Comparison of ENCODE assay signal across 18 cellular contexts in genomic region chr5:173301695-173302545, GRCh38. TPM values are rescaled to one million over a fixed set of nuclear protein-coding genes. Genes with fewer than 3 reads are reported as not detected.
DNase-seq lines count a peak whose midpoint lies in the region; ATAC-seq and TF ChIP-seq lines count a peak whose summit lies in the region.
"Had no signal": no experiment of that assay in that cellular context is flagged by ENCODE, and none has a peak within 500 bp of the region (broad histone marks: within the 10 kb centered on the region; RNA-seq: fewer than 3 reads in every experiment).

No MANE protein-coding gene starts in this region.

- intact Hi-C loops in dorsolateral prefrontal cortex (cut with DNase I) = no loop called here

- 74 to 81% methylated on average over 15 to 17 of the region's 17 CpGs for WGBS in GM23248 (ENCODE audit: low coverage in 1 of 2, low lambda C conversion rate in 2 of 2, missing lambda C conversion rate in 2 of 2), 2 experiments
- WGBS in trophoblast cell (ENCODE audit: extremely low coverage, insufficient coverage, insufficient read length) = no CpG with 5 or more reads among the region's 17 CpGs

- no peaks in the 10 kb centered on the region for H3F3A ChIP-seq in GM23248 (ENCODE audit: insufficient read depth)

- in situ Hi-C loops in GM23248 (cut with MboI) = no loop called here

- H3K9ac ChIP-seq in GM23248 = no peak overlapping the region
- H3K9ac ChIP-seq in trophoblast cell (ENCODE audit: low read length) = no peak overlapping the region

- H3K18ac ChIP-seq in trophoblast cell (ENCODE audit: low read length) = peak overlapping the region; percentile 93

- no peaks in the 10 kb centered on the region for H3K79me2 ChIP-seq in GM23248 (ENCODE audit: insufficient read depth)
- H3K79me2 ChIP-seq in trophoblast cell (ENCODE audit: control insufficient read depth, insufficient read depth, low read length, poor library complexity) = peaks cover 3% of the 10 kb centered on the region

- H3K4me2 ChIP-seq in GM23248 (ENCODE audit: unreplicated experiment) (no peak overlapping the region), trophoblast cell (ENCODE audit: low read length) (peak overlapping the region; percentile 58)

- H3K27me3 ChIP-seq in GM23248 (replicated peaks; ENCODE audit: insufficient read depth) (no peaks in the 10 kb centered on the region), RWPE2 (ENCODE audit: insufficient read depth, poor library complexity, severe bottlenecking) (no peaks in the 10 kb centered on the region), foreskin keratinocyte (peaks cover 3% of the 10 kb centered on the region), trophoblast cell (ENCODE audit: insufficient read depth, low read length) (no peaks in the 10 kb centered on the region), dorsolateral prefrontal cortex (no peaks in the 10 kb centered on the region)
- H3K27me3 ChIP-seq: right lobe of liver had no signal

- H3K4ac ChIP-seq in trophoblast cell (ENCODE audit: low read depth, low read length) = peak overlapping the region; percentile 67

- H3K9me3 ChIP-seq in GM23248 (ENCODE audit: low read depth) = no peaks in the 10 kb centered on the region
- H3K9me3 ChIP-seq in RWPE2 (ENCODE audit: severe bottlenecking) = no peaks in the 10 kb centered on the region
- no peaks in the 10 kb centered on the region for H3K9me3 ChIP-seq in trophoblast cell (ENCODE audit: insufficient read depth, low read depth, low read length)
- H3K9me3 ChIP-seq: left lung, right lobe of liver had no signal

- H3K4me3 ChIP-seq in GM23248 (no peak overlapping the region), RWPE2 (ENCODE audit: severe bottlenecking) (no peak overlapping the region), trophoblast cell (ENCODE audit: low read depth, low read length) (no peak overlapping the region), dorsolateral prefrontal cortex (no peak overlapping the region)
- H3K4me3 ChIP-seq: left lung, right lobe of liver had no signal

- peak overlapping the region; percentile 78 for H3K14ac ChIP-seq in trophoblast cell (ENCODE audit: low read length)

- ATAC-seq in RWPE2 (ENCODE audit: low read depth) = peak; percentile 15
- ATAC-seq in foreskin keratinocyte = peak; percentile 27
- no peak for ATAC-seq in HG02763 (IDR thresholded peaks at IDR 0.05; ENCODE audit: unreplicated experiment)

- peak overlapping the region; percentile 35 for H4K8ac ChIP-seq in trophoblast cell (ENCODE audit: low read depth, low read length)

- H3K79me1 ChIP-seq in trophoblast cell (ENCODE audit: low read length) = peaks cover 18% of the 10 kb centered on the region

- H2BK5ac ChIP-seq in trophoblast cell (ENCODE audit: low read depth, low read length, poor library complexity) = peak overlapping the region; percentile 84

- H3K36me3 ChIP-seq in GM23248 (ENCODE audit: low read depth) (no peaks in the 10 kb centered on the region), RWPE2 (ENCODE audit: low read depth) (no peaks in the 10 kb centered on the region), trophoblast cell (ENCODE audit: control insufficient read depth in 1 of 2, insufficient read depth in 2 of 2, low read length in 2 of 2) (no peaks in the 10 kb centered on the region)
- H3K36me3 ChIP-seq: left lung, right lobe of liver had no signal

- no peaks in the 10 kb centered on the region for H3K9me2 ChIP-seq in GM23248 (ENCODE audit: insufficient read depth)

- peak; percentile 14 for DNase-seq in GM23248
- no peak for DNase-seq in RWPE2 (ENCODE audit: low spot score)
- DNase-seq in foreskin keratinocyte = no peak
- DNase-seq in trophoblast cell = no peak
- DNase-seq in dorsolateral prefrontal cortex = no peak
- no peak for DNase-seq in occipital lobe (lab: John Stamatoyannopoulos, UW)
- DNase-seq: activated CD4-positive, alpha-beta T cell treated with anti-CD3 and anti-CD28 coated beads, Interleukin-2, amount 50 U/mL, for 48 hours; activated T-cell treated with anti-CD3 and anti-CD28 coated beads, Interleukin-2, amount 50 U/mL, for 24 hours; AML-193; GDM1; left lung; naive B cell; NCI-H1694 treated with DMSO at 0.1 percent for 48 hours; right lobe of liver; stimulated activated CD4-positive, alpha-beta T cell treated with anti-CD3 and anti-CD28 coated beads, Interleukin-2, amount 100 ng/mL, for 48 hours; substantia nigra had no signal

- no peaks in the 10 kb centered on the region for H4K20me1 ChIP-seq in GM23248 (ENCODE audit: insufficient read depth)

- no peak overlapping the region for H3K23ac ChIP-seq in trophoblast cell (ENCODE audit: low read length)

- H2AK5ac ChIP-seq in trophoblast cell (ENCODE audit: low read length) = peak overlapping the region; percentile 89

- peak overlapping the region; percentile 79 for H2BK12ac ChIP-seq in trophoblast cell (ENCODE audit: low read length)

- H4K91ac ChIP-seq in trophoblast cell (ENCODE audit: low read depth, low read length) = peak overlapping the region; percentile 95

- peak overlapping the region; percentile 89 for H2BK120ac ChIP-seq in trophoblast cell (ENCODE audit: insufficient read depth, low read length, poor library complexity)

- H3K4me1 ChIP-seq in GM23248 (ENCODE audit: insufficient read depth) (peaks cover 11% of the 10 kb centered on the region), RWPE2 (ENCODE audit: insufficient read depth, poor library complexity, severe bottlenecking) (peaks cover 15% of the 10 kb centered on the region), foreskin keratinocyte (peaks cover 10% of the 10 kb centered on the region), trophoblast cell (ENCODE audit: control insufficient read depth in 1 of 2, insufficient read depth in 2 of 2, low read length in 2 of 2) (peaks cover 24 to 34% of the 10 kb centered on the region in 2 experiments)
- H3K4me1 ChIP-seq: left lung, right lobe of liver had no signal

- no peak overlapping the region for H2AFZ ChIP-seq in GM23248
- no peak overlapping the region for H2AFZ ChIP-seq in trophoblast cell (ENCODE audit: insufficient read depth, low read length, poor library complexity)

- no peak overlapping the region for H4K12ac ChIP-seq in trophoblast cell (ENCODE audit: low read depth, low read length)

- H3K27ac ChIP-seq in GM23248 (no peak overlapping the region), RWPE2 (ENCODE audit: poor library complexity, severe bottlenecking) (peak overlapping the region; percentile 28), foreskin keratinocyte (no peak overlapping the region), trophoblast cell (ENCODE audit: low read depth, low read length) (peak overlapping the region; percentile 91), dorsolateral prefrontal cortex (no peak overlapping the region)
- H3K27ac ChIP-seq: left lung, right lobe of liver had no signal

- TF ChIP-seq CTCF in RWPE2 (IDR thresholded peaks at IDR 0.05; ENCODE audit: poor library complexity, severe bottlenecking) (no peak), foreskin keratinocyte (conservative IDR thresholded peaks at IDR 0.05) (no peak), dorsolateral prefrontal cortex (IDR thresholded peaks at IDR 0.05 in 54 of 56, conservative IDR thresholded peaks at IDR 0.05 in 2 of 56; ENCODE audit: low read depth in 1 of 56, partially characterized antibody in 56 of 56) (no peak)

RNA-seq across cellular contexts. Expression of gene STC2, which starts 26.3 kb away (rescaled TPM):
- 281 and 330 TPM in 2 replicates for total RNA-seq in GM23248 (2014; rRNA removed; shearing (Covaris generic))
- polyA plus RNA-seq in GM23248 (2016; fragmentation: Nextera tagmentation; extraction: Ambion mirVana) (173 and 184 TPM in 2 replicates), foreskin keratinocyte (8.6 and 17.8 TPM in 2 replicates)
- total RNA-seq in foreskin keratinocyte (10.2 and 25.1 TPM in 2 replicates), dorsolateral prefrontal cortex (1 to 10 TPM in 93 of 120 experiments, under 1 TPM in 27; 0.25 to 8.7 (median 1.7) TPM), occipital lobe (0.31 TPM)
- 30.0 and 31.8 TPM in 2 replicates for polyA plus RNA-seq in trophoblast cell (2013)
- total RNA-seq: HT-29 had no signal

Comparison
In these comparisons a context has a peak if more than half of its experiments do, and no peak if none do; other contexts are left out.
1. H3K27ac ChIP-seq: peak in RWPE2 (single experiment) and trophoblast cell (single experiment); none in GM23248 (single experiment), foreskin keratinocyte (single experiment) and dorsolateral prefrontal cortex (0 of 59).
2. RNA of gene STC2, which starts 26.3 kb away (total RNA-seq): 281 to 330 TPM in GM23248; 10.2 to 25.1 TPM in foreskin keratinocyte, 0.25 to 8.7 TPM in dorsolateral prefrontal cortex and 0.31 TPM in occipital lobe (single experiment); every median in the first group is over 10 times any median in the second.